ENCODE assay signal across 10 cellular contexts in genomic region chr3:149340310-149340933, GRCh38. TPM values are rescaled to one million over a fixed set of nuclear protein-coding genes. Genes with fewer than 3 reads are reported as not detected.
A peak's percentile ranks its signal among the peaks of the same experiment; 100 is the strongest.
DNase-seq lines count a peak whose midpoint lies in the region; ATAC-seq and TF ChIP-seq lines count a peak whose summit lies in the region.
"Had no signal": no experiment of that assay in that cellular context is flagged by ENCODE, and none has a peak within 500 bp of the region (broad histone marks: within the 10 kb centered on the region; RNA-seq: fewer than 3 reads in every experiment).

No MANE protein-coding gene starts in this region.

- H3K4me1 Mint-ChIP-seq in type B pancreatic cell (ENCODE audit: unreplicated experiment): no peaks in the 10 kb centered on the region

- H3K9me3 ChIP-seq in left lung: no peaks in the 10 kb centered on the region

- no peaks in the 10 kb centered on the region for H3K9me3 Mint-ChIP-seq in type B pancreatic cell

- DNase-seq in NCI-H1105 (lab: John Stamatoyannopoulos, UW): peak; percentile 52
- peak; percentile 37 for DNase-seq in astrocyte of the hippocampus (ENCODE audit: low read depth, low spot score)
- DNase-seq in left lung: no peak
- no peak for DNase-seq in type B pancreatic cell (ENCODE audit: extremely low spot score, unreplicated experiment)
- no peak for DNase-seq in 8988T
- DNase-seq in activated CD8-positive, alpha-beta memory T cell treated with anti-CD3 and anti-CD28 coated beads, Interleukin-2, amount 50 U/mL, for 48 hours: no peak
- DNase-seq: activated gamma-delta T cell treated with Interleukin-2 at 50 U/mL for 16 hours, nucleus accumbens had no signal

- H3K36me3 Mint-ChIP-seq in type B pancreatic cell: no peaks in the 10 kb centered on the region

- H3K4me3 ChIP-seq in left lung: no peak overlapping the region

- ATAC-seq in left lung (peak; percentile 49), GM18520 (IDR thresholded peaks at IDR 0.05; ENCODE audit: unreplicated experiment) (no peak), esophagus mucosa (no peak)

- peak overlapping the region; percentile 74 for H3K27ac Mint-ChIP-seq in type B pancreatic cell

- H3K27me3 Mint-ChIP-seq in type B pancreatic cell: no peaks in the 10 kb centered on the region

- H3K4me1 ChIP-seq in left lung: peaks cover 6 to 42% of the 10 kb centered on the region in 2 donors

- H3K27ac ChIP-seq in left lung: peak overlapping the region; percentile 83 to 86

- no peaks in the 10 kb centered on the region for H3K36me3 ChIP-seq in left lung

- no peak for TF ChIP-seq CTCF in left lung (IDR thresholded peaks at IDR 0.05)
- no peak for TF ChIP-seq CTCF in type B pancreatic cell (conservative IDR thresholded peaks at IDR 0.05)

- H3K4me3 Mint-ChIP-seq in type B pancreatic cell: no peak overlapping the region

- intact Hi-C loops in left lung (cut with DNase I): no loop called here

- no peaks in the 10 kb centered on the region for H3K27me3 ChIP-seq in left lung

RNA-seq across cellular contexts. Expression of gene TM4SF18, which starts 7.0 kb away (rescaled TPM):
- 1 to 10 TPM; 8.5 to 8.8 TPM for total RNA-seq in left lung
- total RNA-seq in type B pancreatic cell (ENCODE audit: low replicate concordance): 0.33 TPM in 1 of 2 replicates, not detected in the other
- total RNA-seq in esophagus mucosa: 0.76 TPM

RNA-seq across cellular contexts. Expression of gene TM4SF1, which starts 37.0 kb away (rescaled TPM):
- total RNA-seq in left lung (100 to 1,000 TPM; 249 to 283 TPM), type B pancreatic cell (ENCODE audit: low replicate concordance) (39.4 and 82.3 TPM in 2 replicates), esophagus mucosa (125 TPM)

Comparison
In these comparisons a context has a peak if more than half of its experiments do, and no peak if none do; other contexts are left out.
1. DNase-seq: peak in NCI-H1105 (single experiment) and astrocyte of the hippocampus (single experiment); none in left lung (0 of 2), type B pancreatic cell (single experiment), 8988T (single experiment) and activated CD8-positive, alpha-beta memory T cell treated with anti-CD3 and anti-CD28 coated beads, Interleukin-2, amount 50 U/mL, for 48 hours (single experiment).